In the genomic region with DNA sequence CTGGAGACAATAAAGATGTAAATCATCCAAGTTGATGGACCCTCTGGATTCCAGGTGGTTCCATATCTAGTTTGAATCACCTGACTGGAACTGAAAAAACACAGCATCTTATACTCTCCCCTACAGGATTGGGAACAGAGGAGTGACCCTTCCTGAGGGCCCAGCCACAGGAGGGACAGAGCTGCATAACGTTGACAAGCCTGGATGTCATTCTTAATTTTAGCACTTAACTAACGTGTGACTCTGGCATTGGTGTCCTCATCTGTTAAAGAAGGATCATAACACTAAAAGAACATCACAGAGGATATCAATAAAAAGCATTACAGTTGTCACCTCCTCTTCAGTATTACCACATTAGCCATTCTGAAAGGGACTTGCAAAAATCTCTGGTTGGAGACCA, we compare ENCODE assay signal across 25 cellular contexts. TPM values are rescaled to one million over a fixed set of nuclear protein-coding genes. Genes with fewer than 3 reads are reported as not detected.
"Had no signal": no experiment of that assay in that cellular context is flagged by ENCODE, and none has a peak within 500 bp of the region (broad histone marks: within the 10 kb centered on the region; RNA-seq: fewer than 3 reads in every experiment).

No MANE protein-coding gene starts in this region.

- ATAC-seq: effector memory CD8-positive, alpha-beta T cell; esophagus mucosa; heart right ventricle; left cardiac atrium; left lung; left ventricle myocardium superior; lower lobe of right lung; mucosa of descending colon; naive thymus-derived CD4-positive, alpha-beta T cell had no signal

- H3K4me1 Mint-ChIP-seq: naive thymus-derived CD4-positive, alpha-beta T cell had no signal

- H3K27ac ChIP-seq: colonic mucosa, epithelial cell of prostate, esophagus squamous epithelium, gastrocnemius medialis, heart right ventricle, left lung, lower lobe of right lung had no signal

- H3K9me3 ChIP-seq: colonic mucosa, gastrocnemius medialis had no signal

- H3K4me3 ChIP-seq: colonic mucosa, esophagus squamous epithelium, gastrocnemius medialis, heart right ventricle, left lung, lower lobe of right lung, mucosa of descending colon had no signal

- H3K27me3 ChIP-seq: colonic mucosa, esophagus squamous epithelium, gastrocnemius medialis, heart right ventricle, left lung had no signal

- H3K4me1 ChIP-seq: colonic mucosa, left lung, lower lobe of right lung had no signal

- H3K36me3 ChIP-seq: colonic mucosa, esophagus squamous epithelium, gastrocnemius medialis, heart right ventricle, left lung, lower lobe of right lung had no signal

- H3K4me3 Mint-ChIP-seq: dendritic cell treated with granulocyte-macrophage colony-stimulating factor and Interleukin-4, amounts not matched to agents 40 ng/mL and 50 ng/mL, for 4 days; effector memory CD8-positive, alpha-beta T cell; endodermal cell; mesothelial cell of epicardium; naive thymus-derived CD4-positive, alpha-beta T cell had no signal

- H3K27ac Mint-ChIP-seq: dendritic cell treated with granulocyte-macrophage colony-stimulating factor and Interleukin-4, amounts not matched to agents 40 ng/mL and 50 ng/mL, for 4 days; effector memory CD8-positive, alpha-beta T cell; endodermal cell; mesothelial cell of epicardium; naive thymus-derived CD4-positive, alpha-beta T cell had no signal

- DNase-seq: colonic mucosa; cortex of kidney; effector CD8-positive, alpha-beta T cell; effector memory CD8-positive, alpha-beta T cell; endodermal cell; erythroblast; esophagus squamous epithelium; foreskin fibroblast; foreskin melanocyte; gastrocnemius medialis; glutamatergic neuron; head of caudate nucleus; heart right ventricle; hippocampal formation; left cardiac atrium; left lung; left ventricle myocardium superior; lower lobe of right lung; mesenchymal stem cell; mucosa of descending colon; naive thymus-derived CD4-positive, alpha-beta T cell had no signal

RNA-seq across cellular contexts. Expression of a gene that starts 47.7 kb away (rescaled TPM):
- polyA plus RNA-seq: naive thymus-derived CD4-positive, alpha-beta T cell had no signal
